8 cellular contexts compared by ENCODE assay signal in genomic region chr1:16215882-16216753, GRCh38. TPM values are rescaled to one million over a fixed set of nuclear protein-coding genes. Genes with fewer than 3 reads are reported as not detected.
DNase-seq lines count a peak whose midpoint lies in the region; ATAC-seq and TF ChIP-seq lines count a peak whose summit lies in the region.

No MANE protein-coding gene starts in this region.

- POLR2A ChIA-PET in activated CD8-positive, alpha-beta T cell treated with anti-CD3 and anti-CD28 coated beads for 36 hours (lab: Charles Lee) = interaction anchor here (1.2 to 4.6 kb wide), 2 partner anchors 9 kb away, joined by 3 to 27 read pairs; no protein-coding TSS in a partner anchor

- H3K4me1 ChIP-seq in lower lobe of right lung = peaks cover 27% of the 10 kb centered on the region

- H3K4me3 ChIP-seq in lower lobe of right lung = peak overlapping the region; percentile 68

- DNase-seq in activated T-cell treated with anti-CD3 and anti-CD28 coated beads for 1 hour (ENCODE audit: low read depth) (peak; percentile 23), activated T-cell treated with anti-CD3 and anti-CD28 coated beads for 4 hours (no peak), NCI-H2227 treated with DMSO at 0.1 percent for 48 hours (lab: John Stamatoyannopoulos, UW) (peak; percentile 55), lower lobe of right lung (peak; percentile 91), A172 (ENCODE audit: low spot score) (no peak)
- peak; percentile 84 for DNase-seq in activated CD8-positive, alpha-beta T cell treated with anti-CD3 and anti-CD28 coated beads for 36 hours
- DNase-seq in effector memory CD8-positive, alpha-beta T cell = peak in 2 of 3 experiments; percentile 45 to 50
- peak; percentile 51 to 73 for DNase-seq in stimulated activated CD4-positive, alpha-beta T cell treated with anti-CD3 and anti-CD28 coated beads, Interleukin-4, amount 100 ng/mL, for 48 hours (ENCODE audit: low read depth in 2 of 2)

- H3K4me3 Mint-ChIP-seq in activated CD8-positive, alpha-beta T cell treated with anti-CD3 and anti-CD28 coated beads for 36 hours = peak overlapping the region; percentile 74
- H3K4me3 Mint-ChIP-seq in effector memory CD8-positive, alpha-beta T cell = peak overlapping the region; percentile 81 to 82

- no peaks in the 10 kb centered on the region for H3K27me3 Mint-ChIP-seq in activated CD8-positive, alpha-beta T cell treated with anti-CD3 and anti-CD28 coated beads for 36 hours
- H3K27me3 Mint-ChIP-seq in effector memory CD8-positive, alpha-beta T cell = no peaks in the 10 kb centered on the region

- intact Hi-C loops in activated CD8-positive, alpha-beta T cell treated with anti-CD3 and anti-CD28 coated beads for 36 hours (cut with micrococcal nuclease) = no loop called here
- intact Hi-C loops in lower lobe of right lung (cut with DNase I) = no loop called here

- TF ChIP-seq CTCF in activated CD8-positive, alpha-beta T cell treated with anti-CD3 and anti-CD28 coated beads for 36 hours (IDR thresholded peaks at IDR 0.05) = no peak
- no peak for TF ChIP-seq CTCF in lower lobe of right lung (IDR thresholded peaks at IDR 0.05)

- H3K36me3 ChIP-seq in lower lobe of right lung = no peaks in the 10 kb centered on the region

- H3K4me1 Mint-ChIP-seq in activated CD8-positive, alpha-beta T cell treated with anti-CD3 and anti-CD28 coated beads for 36 hours (ENCODE audit: low read depth) = peaks cover 17% of the 10 kb centered on the region
- H3K4me1 Mint-ChIP-seq in effector memory CD8-positive, alpha-beta T cell (ENCODE audit: low read depth in 2 of 2) = peaks cover 19 to 20% of the 10 kb centered on the region in 2 donors

- no peak overlapping the region for H3K27ac Mint-ChIP-seq in activated CD8-positive, alpha-beta T cell treated with anti-CD3 and anti-CD28 coated beads for 36 hours
- peak overlapping the region in 1 of 2 donors; percentile 51 for H3K27ac Mint-ChIP-seq in effector memory CD8-positive, alpha-beta T cell

- no peaks in the 10 kb centered on the region for H3K36me3 Mint-ChIP-seq in activated CD8-positive, alpha-beta T cell treated with anti-CD3 and anti-CD28 coated beads for 36 hours (ENCODE audit: low read depth)
- peaks cover 10% of the 10 kb centered on the region for H3K36me3 Mint-ChIP-seq in effector memory CD8-positive, alpha-beta T cell (ENCODE audit: insufficient read depth)

- no peaks in the 10 kb centered on the region for H3K9me3 ChIP-seq in lower lobe of right lung

- peak overlapping the region; percentile 75 for H3K27ac ChIP-seq in lower lobe of right lung

- ATAC-seq in activated CD8-positive, alpha-beta T cell treated with anti-CD3 and anti-CD28 coated beads for 36 hours = peak; percentile 49
- ATAC-seq in effector memory CD8-positive, alpha-beta T cell (replicated peaks) = peak; percentile 13
- peak; percentile 77 to 78 for ATAC-seq in lower lobe of right lung

- CTCF ChIA-PET in activated CD8-positive, alpha-beta T cell treated with anti-CD3 and anti-CD28 coated beads for 36 hours (lab: Charles Lee) = interaction anchor here (1.0 to 2.3 kb wide), 4 partner anchors 12 to 137 kb away, joined by 4 to 10 read pairs (median 6); no protein-coding TSS in a partner anchor

- H3K27me3 ChIP-seq in lower lobe of right lung (ENCODE audit: low read depth) = no peaks in the 10 kb centered on the region

- no peaks in the 10 kb centered on the region for H3K9me3 Mint-ChIP-seq in activated CD8-positive, alpha-beta T cell treated with anti-CD3 and anti-CD28 coated beads for 36 hours
- no peaks in the 10 kb centered on the region for H3K9me3 Mint-ChIP-seq in effector memory CD8-positive, alpha-beta T cell

RNA-seq across cellular contexts. Expression of gene ARHGEF19, which starts 3.7 kb away (rescaled TPM):
- total RNA-seq in activated CD8-positive, alpha-beta T cell treated with anti-CD3 and anti-CD28 coated beads for 36 hours = 1 to 10 TPM; 5.7 to 7.4 TPM
- 15.6 TPM for total RNA-seq in lower lobe of right lung
- 0.50 and 1.1 TPM in 2 replicates for total RNA-seq in A172 (2014; rRNA removed; shearing (Covaris generic))

RNA-seq across cellular contexts. Expression of gene CPLANE2, which starts 20.9 kb away (rescaled TPM):
- total RNA-seq in activated CD8-positive, alpha-beta T cell treated with anti-CD3 and anti-CD28 coated beads for 36 hours = 1 to 10 TPM; 1.2 to 1.4 TPM
- total RNA-seq in lower lobe of right lung = 9.1 TPM
- total RNA-seq in A172 (2014; rRNA removed; shearing (Covaris generic)) = 2.5 and 5.5 TPM in 2 replicates

Comparison
In these comparisons a context has a peak if more than half of its experiments do, and no peak if none do; other contexts are left out.
1. DNase-seq: peak in activated T-cell treated with anti-CD3 and anti-CD28 coated beads for 1 hour (single experiment), NCI-H2227 treated with DMSO at 0.1 percent for 48 hours (single experiment), activated CD8-positive, alpha-beta T cell treated with anti-CD3 and anti-CD28 coated beads for 36 hours (single experiment), effector memory CD8-positive, alpha-beta T cell (2 of 3), lower lobe of right lung (single experiment) and stimulated activated CD4-positive, alpha-beta T cell treated with anti-CD3 and anti-CD28 coated beads, Interleukin-4, amount 100 ng/mL, for 48 hours (2 of 2); none in activated T-cell treated with anti-CD3 and anti-CD28 coated beads for 4 hours (single experiment) and A172 (single experiment).
2. ATAC-seq: peak in every context shown above with its lines; median percentile 78 in lower lobe of right lung; 49 in activated CD8-positive, alpha-beta T cell treated with anti-CD3 and anti-CD28 coated beads for 36 hours; 13 in effector memory CD8-positive, alpha-beta T cell.